In the genomic region with DNA sequence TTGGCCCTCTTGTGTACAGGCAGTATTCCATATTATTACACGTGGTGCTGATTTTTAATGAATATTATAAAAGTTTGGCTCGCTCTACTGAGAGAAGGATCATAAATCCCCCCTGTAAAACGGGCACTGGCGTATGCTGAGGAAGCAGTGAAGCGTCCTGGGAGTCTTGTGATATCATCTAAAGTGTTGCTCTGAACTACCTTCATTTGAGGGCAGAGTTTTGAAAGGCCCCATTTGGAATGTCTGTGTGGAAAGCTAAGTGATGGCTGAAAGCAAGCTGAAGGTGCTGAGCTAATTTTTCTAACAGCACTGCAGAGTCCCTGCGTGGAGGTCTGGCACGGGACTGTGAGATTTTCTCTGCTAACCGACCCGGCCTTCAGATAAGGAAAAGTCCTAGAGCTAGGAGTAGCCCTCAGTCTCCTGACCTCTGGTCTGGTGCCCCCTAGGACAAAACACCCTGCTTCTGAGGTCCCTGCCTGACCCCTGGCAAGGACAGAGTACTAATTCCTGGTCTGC, we compare ENCODE assay signal across 13 cellular contexts. TPM values are rescaled to one million over a fixed set of nuclear protein-coding genes. Genes with fewer than 3 reads are reported as not detected.
DNase-seq lines count a peak whose midpoint lies in the region; ATAC-seq, FAIRE-seq and TF ChIP-seq lines count a peak whose summit lies in the region.
"Had no signal": no experiment of that assay in that cellular context is flagged by ENCODE, and none has a peak within 500 bp of the region (broad histone marks: within the 10 kb centered on the region; RNA-seq: fewer than 3 reads in every experiment).

No MANE protein-coding gene starts in this region.

- H3K9me3 ChIP-seq in CD4-positive, alpha-beta T cell (ENCODE audit: control insufficient read depth, low read length), result no peaks in the 10 kb centered on the region
- no peaks in the 10 kb centered on the region for H3K9me3 ChIP-seq in Loucy (ENCODE audit: insufficient read depth, low read depth, low read length)
- no peaks in the 10 kb centered on the region for H3K9me3 ChIP-seq in mammary epithelial cell (replicated peaks; ENCODE audit: insufficient read depth, low read length)
- no peaks in the 10 kb centered on the region for H3K9me3 ChIP-seq in neuronal stem cell (replicated peaks in 1 of 2; ENCODE audit: control insufficient read depth in 2 of 2, insufficient read depth in 1 of 2, low read depth in 1 of 2, low read length in 2 of 2)
- H3K9me3 ChIP-seq: body of pancreas, thyroid gland had no signal

- H2BK120ac ChIP-seq in neuronal stem cell (ENCODE audit: low read depth, low read length), result no peak overlapping the region

- H3K27ac ChIP-seq in CD4-positive, alpha-beta T cell (ENCODE audit: low read depth, low read length), result no peak overlapping the region
- H3K27ac ChIP-seq in mammary epithelial cell (ENCODE audit: insufficient read depth, low read depth, low read length) (no peak overlapping the region), neuronal stem cell (replicated peaks; ENCODE audit: low read length) (no peak overlapping the region)

- in situ Hi-C loops in mammary epithelial cell (cut with MboI; ENCODE audit: low sequenced_read_pairs in 2 of 2), result loop anchor here in 1 of 2 donors (10.0 to 25.0 kb wide), 2 partner anchors 177 to 311 kb away; no protein-coding TSS in a partner anchor

- POLR2A ChIA-PET in CD4-positive, alpha-beta T cell (lab: Charles Lee), result interaction anchor here (0.9 to 5.5 kb wide), 5 partner anchors 13 to 102 kb away, joined by 4 to 80 read pairs (median 24); no protein-coding TSS in a partner anchor

- peaks cover 45% of the 10 kb centered on the region for H3K4me1 Mint-ChIP-seq in CD4-positive, alpha-beta T cell (ENCODE audit: low read depth)

- dilution Hi-C loops in mammary epithelial cell (cut with HindIII; ENCODE audit: low sequenced_read_pairs), result loop anchor here (25.0 kb wide), 2 partner anchors 111 to 336 kb away; no protein-coding TSS in a partner anchor

- H2BK12ac ChIP-seq in neuronal stem cell (ENCODE audit: low read length), result no peak overlapping the region

- no peaks in the 10 kb centered on the region for H3K79me1 ChIP-seq in neuronal stem cell (ENCODE audit: low read depth, low read length)

- H3K79me2 ChIP-seq in Loucy (ENCODE audit: insufficient read depth, low read length) (peaks cover 32% of the 10 kb centered on the region), mammary epithelial cell (ENCODE audit: insufficient read depth, low read length) (no peaks in the 10 kb centered on the region)

- no peak for TF ChIP-seq CTCF in CD4-positive, alpha-beta T cell (IDR thresholded peaks at IDR 0.05)
- no peak for TF ChIP-seq CTCF in Loucy (conservative IDR thresholded peaks at IDR 0.05; ENCODE audit: low read length)
- TF ChIP-seq CTCF in mammary epithelial cell (conservative IDR thresholded peaks at IDR 0.05 in 1 of 2, IDR thresholded peaks at IDR 0.05 in 1 of 2; ENCODE audit: extremely low read depth in 1 of 2, insufficient read depth in 1 of 2, low read depth in 1 of 2, low read length in 2 of 2), result no peak

- no peaks in the 10 kb centered on the region for H4K20me1 ChIP-seq in Loucy (ENCODE audit: insufficient read depth, low read length, poor library complexity, severe bottlenecking)
- no peaks in the 10 kb centered on the region for H4K20me1 ChIP-seq in mammary epithelial cell (ENCODE audit: insufficient read depth, low read length)

- H3K4me3 Mint-ChIP-seq in CD4-positive, alpha-beta T cell, result peak overlapping the region; percentile 81

- no peak overlapping the region for H4K91ac ChIP-seq in neuronal stem cell (ENCODE audit: low read depth, low read length, poor library complexity)

- H3K4me3 ChIP-seq in Loucy (ENCODE audit: low read length, poor library complexity, severe bottlenecking) (no peak overlapping the region), mammary epithelial cell (replicated peaks in 1 of 3; ENCODE audit: insufficient read depth in 1 of 3, low read depth in 2 of 3, low read length in 3 of 3) (no peak overlapping the region), neuronal stem cell (ENCODE audit: low read length in 2 of 2) (peak overlapping the region in 1 of 2 donors; percentile 66)

- H3K18ac ChIP-seq in neuronal stem cell (ENCODE audit: low read length), result no peak overlapping the region

- peak overlapping the region; percentile 91 for H3K27ac Mint-ChIP-seq in CD4-positive, alpha-beta T cell

- H3K14ac ChIP-seq in neuronal stem cell (ENCODE audit: low read length), result no peak overlapping the region

- H3K27me3 Mint-ChIP-seq in CD4-positive, alpha-beta T cell, result peaks cover 4% of the 10 kb centered on the region

- no peak for ATAC-seq in CD4-positive, alpha-beta T cell (ENCODE audit: poor library complexity)
- ATAC-seq: body of pancreas had no signal

- no peak for DNase-seq in CD4-positive, alpha-beta T cell
- no peak for DNase-seq in mammary epithelial cell
- DNase-seq in neuronal stem cell (ENCODE audit: low spot score), result no peak
- no peak for DNase-seq in DMS53 (lab: John Stamatoyannopoulos, UW)
- DNase-seq in central memory CD4-positive, alpha-beta T cell, result no peak
- DNase-seq in frontal cortex (ENCODE audit: low spot score in 2 of 2), result no peak
- DNase-seq in stimulated activated naive CD4-positive, alpha-beta T cell treated with Interleukin-2 at 50 U/mL for 16 hours (lab: John Stamatoyannopoulos, UW), result no peak
- DNase-seq: body of pancreas; SIG-M5; stimulated activated CD4-positive, alpha-beta T cell treated with anti-CD3 and anti-CD28 coated beads, Interleukin-4, amount 100 ng/mL, for 4 hours; thyroid gland had no signal

- H3K4ac ChIP-seq in neuronal stem cell (ENCODE audit: low read length), result no peak overlapping the region

- no peak for FAIRE-seq in frontal cortex (lab: Jason Lieb, UNC)
- FAIRE-seq: keratinocyte had no signal

- peak overlapping the region; percentile 73 for H3K4me2 ChIP-seq in Loucy (ENCODE audit: low read depth, low read length, poor library complexity, severe bottlenecking)
- no peak overlapping the region for H3K4me2 ChIP-seq in mammary epithelial cell (ENCODE audit: insufficient read depth, low read depth, low read length)
- H3K4me2 ChIP-seq in neuronal stem cell (ENCODE audit: insufficient read depth, low read length, poor library complexity, severe bottlenecking), result peak overlapping the region; percentile 88

- no peaks in the 10 kb centered on the region for H3F3A ChIP-seq in Loucy (ENCODE audit: low read depth)

- no peak overlapping the region for H2AK5ac ChIP-seq in neuronal stem cell (ENCODE audit: low read depth, low read length)

- H3K4me1 ChIP-seq in Loucy (ENCODE audit: insufficient read depth, low read length, poor library complexity, severe bottlenecking), result peaks cover 14% of the 10 kb centered on the region
- H3K4me1 ChIP-seq in mammary epithelial cell (ENCODE audit: insufficient read depth, low read length), result peaks cover 18% of the 10 kb centered on the region
- peaks cover 12 to 31% of the 10 kb centered on the region in 2 donors for H3K4me1 ChIP-seq in neuronal stem cell (ENCODE audit: control insufficient read depth in 2 of 2, insufficient read depth in 1 of 2, low read depth in 1 of 2, low read length in 2 of 2)

- H3K36me3 ChIP-seq in Loucy (ENCODE audit: insufficient read depth, low read length) (no peaks in the 10 kb centered on the region), mammary epithelial cell (ENCODE audit: insufficient read depth, low read length) (no peaks in the 10 kb centered on the region), neuronal stem cell (replicated peaks in 1 of 2; ENCODE audit: control insufficient read depth in 2 of 2, insufficient read depth in 2 of 2, low read length in 2 of 2) (no peaks in the 10 kb centered on the region)
- H3K36me3 ChIP-seq: thyroid gland had no signal

- H3K9me2 ChIP-seq in Loucy (replicated peaks; ENCODE audit: low read depth, low read length), result no peaks in the 10 kb centered on the region

- H2BK5ac ChIP-seq in neuronal stem cell (ENCODE audit: low read length), result no peak overlapping the region

- intact Hi-C loops in CD4-positive, alpha-beta T cell (cut with DNase I, micrococcal nuclease), result loop anchor here (2.0 to 10.0 kb wide), 9 partner anchors 54 to 473 kb away; a partner anchor contains a TSS
- intact Hi-C loops in mammary epithelial cell (cut with micrococcal nuclease), result loop anchor here (2.0 kb wide), 2 partner anchors 71 to 131 kb away; no protein-coding TSS in a partner anchor

- no peaks in the 10 kb centered on the region for H3K27me3 ChIP-seq in CD4-positive, alpha-beta T cell (ENCODE audit: control insufficient read depth, insufficient read depth, low read length)
- H3K27me3 ChIP-seq in Loucy (ENCODE audit: insufficient read depth, low read length, poor library complexity, severe bottlenecking) (no peaks in the 10 kb centered on the region), mammary epithelial cell (ENCODE audit: insufficient read depth, low read length) (peaks cover 4% of the 10 kb centered on the region), neuronal stem cell (ENCODE audit: control insufficient read depth in 3 of 3, insufficient read depth in 3 of 3, low read depth in 1 of 3, low read length in 3 of 3) (peaks cover 0 to 21% (median 11%) of the 10 kb centered on the region in 3 experiments)
- H3K27me3 ChIP-seq: body of pancreas, thyroid gland had no signal

- H4K8ac ChIP-seq in neuronal stem cell (ENCODE audit: low read depth, low read length), result no peak overlapping the region

- H2BK15ac ChIP-seq in neuronal stem cell (ENCODE audit: low read length), result no peak overlapping the region

- WGBS in mammary epithelial cell (ENCODE audit: low coverage, missing lambda C conversion rate), result 85% methylated on average over 7 of the region's 9 CpGs
- WGBS in neuronal stem cell (ENCODE audit: extremely low coverage in 2 of 2, insufficient read length in 2 of 2, insufficient replicate concordance in 1 of 2), 2 donors, result no CpG with 5 or more reads among the region's 9 CpGs

- CTCF ChIA-PET in CD4-positive, alpha-beta T cell (lab: Charles Lee), result interaction anchor here (0.7 to 2.1 kb wide), 3 partner anchors 83 to 181 kb away, joined by 3 to 7 read pairs (median 3); no protein-coding TSS in a partner anchor
- CTCF ChIA-PET in mammary epithelial cell (lab: Charles Lee; ENCODE audit: low non-redundant PET), result no interaction called here

- H3K36me3 Mint-ChIP-seq in CD4-positive, alpha-beta T cell (ENCODE audit: low read depth), result peaks cover 19% of the 10 kb centered on the region

- H2AFZ ChIP-seq in Loucy (ENCODE audit: low read length) (no peak overlapping the region), mammary epithelial cell (ENCODE audit: low read depth, low read length) (peak overlapping the region; percentile 89), neuronal stem cell (ENCODE audit: low read length) (peak overlapping the region; percentile 99)

- no peak overlapping the region for H3K9ac ChIP-seq in Loucy (ENCODE audit: low read depth, low read length, poor library complexity, severe bottlenecking)
- H3K9ac ChIP-seq in mammary epithelial cell (ENCODE audit: insufficient read depth, low read length), result no peak overlapping the region
- H3K9ac ChIP-seq in neuronal stem cell (ENCODE audit: low read depth, low read length, poor library complexity), result no peak overlapping the region

- BruUV-seq in mammary epithelial cell (replicated peaks; lab: Mats Ljungman, UMichigan), result no TSS peak

- no peak overlapping the region for H3K23ac ChIP-seq in neuronal stem cell (ENCODE audit: low read depth, low read length, poor library complexity)

- H3K9me3 Mint-ChIP-seq in CD4-positive, alpha-beta T cell, result no peaks in the 10 kb centered on the region

RNA-seq across cellular contexts. Expression of a gene that starts 1.3 kb away (rescaled TPM):
- total RNA-seq in CD4-positive, alpha-beta T cell, result 100 to 1,000 TPM; 157 to 170 TPM
- 1 to 10 TPM; 3.6 to 4.5 TPM for total RNA-seq in mammary epithelial cell
- polyA plus RNA-seq in mammary epithelial cell, result 0.52 TPM
- polyA minus RNA-seq in mammary epithelial cell, result 0.57 TPM
- 6.1 TPM for polyA plus RNA-seq in neuronal stem cell (2013, experiment 1 of 2)
- 5.8 TPM for polyA plus RNA-seq in neuronal stem cell (2013, experiment 2 of 2)
- total RNA-seq in frontal cortex, result 48.9 TPM
